ENCODE assay signal across 1 cellular context in the genomic region with DNA sequence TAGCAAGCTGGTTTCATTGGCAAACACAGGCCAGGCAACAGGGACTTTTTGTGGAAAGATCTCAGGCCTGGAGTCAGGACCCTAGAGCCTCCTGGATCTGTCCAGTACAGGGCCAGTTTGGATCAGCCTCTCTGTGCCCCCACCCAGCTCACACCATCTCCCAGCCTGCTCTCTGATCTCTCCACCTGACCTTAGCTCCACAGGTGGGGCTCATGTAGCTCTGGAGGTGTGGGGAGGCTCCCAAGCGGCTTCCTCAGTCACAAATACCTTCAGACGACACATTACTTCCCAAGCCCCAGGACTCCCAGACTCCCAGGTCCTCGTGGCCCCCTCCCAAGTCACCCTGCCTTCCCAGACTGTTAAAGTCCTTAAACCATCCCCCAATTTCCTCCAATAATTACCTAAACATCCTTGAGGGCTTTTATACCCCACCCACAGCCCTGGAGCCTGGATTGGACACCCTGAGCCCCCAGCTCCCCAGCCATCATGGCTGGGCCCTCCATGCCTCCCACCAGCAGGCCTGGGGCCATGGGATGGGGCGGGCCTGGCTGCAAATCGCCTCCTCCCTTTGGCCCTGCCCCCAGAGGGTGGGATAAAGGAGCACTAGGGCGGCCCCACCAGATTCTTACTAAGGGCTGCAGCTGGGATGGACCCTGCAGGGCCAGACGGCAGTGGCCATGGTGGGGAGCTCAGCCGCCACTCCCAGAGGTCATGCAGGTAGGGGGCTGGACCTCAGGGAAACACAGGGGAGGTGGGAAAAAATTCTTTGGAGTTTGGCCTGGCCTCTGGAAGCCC.
TF ChIP-seq lines count a peak whose summit lies in the region.

No MANE protein-coding gene starts in this region.

TF ChIP-seq in WTC11, 78 proteins besides CTCF, POLR2A, EP300 and RAD21 (continued from another document):
- TF ChIP-seq E2F4 (CRISPR knock-in tag; IDR thresholded peaks at IDR 0.05; ENCODE audit: borderline replicate concordance, low read depth) = no peak
- no peak for TF ChIP-seq IRF2 (CRISPR knock-in tag; IDR thresholded peaks at IDR 0.05; ENCODE audit: borderline replicate concordance, low read depth)
- TF ChIP-seq FOXK1 (CRISPR knock-in tag; IDR thresholded peaks at IDR 0.05) = no peak
- TF ChIP-seq, protein P1, sequence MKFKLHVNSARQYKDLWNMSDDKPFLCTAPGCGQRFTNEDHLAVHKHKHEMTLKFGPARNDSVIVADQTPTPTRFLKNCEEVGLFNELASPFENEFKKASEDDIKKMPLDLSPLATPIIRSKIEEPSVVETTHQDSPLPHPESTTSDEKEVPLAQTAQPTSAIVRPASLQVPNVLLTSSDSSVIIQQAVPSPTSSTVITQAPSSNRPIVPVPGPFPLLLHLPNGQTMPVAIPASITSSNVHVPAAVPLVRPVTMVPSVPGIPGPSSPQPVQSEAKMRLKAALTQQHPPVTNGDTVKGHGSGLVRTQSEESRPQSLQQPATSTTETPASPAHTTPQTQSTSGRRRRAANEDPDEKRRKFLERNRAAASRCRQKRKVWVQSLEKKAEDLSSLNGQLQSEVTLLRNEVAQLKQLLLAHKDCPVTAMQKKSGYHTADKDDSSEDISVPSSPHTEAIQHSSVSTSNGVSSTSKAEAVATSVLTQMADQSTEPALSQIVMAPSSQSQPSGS (CRISPR knock-in tag; IDR thresholded peaks at IDR 0.05; ENCODE audit: borderline replicate concordance, low read depth) = no peak
- no peak for TF ChIP-seq ZNF121 (CRISPR knock-in tag; IDR thresholded peaks at IDR 0.05)
- TF ChIP-seq NR2C2 (CRISPR knock-in tag; IDR thresholded peaks at IDR 0.05) = no peak
- TF ChIP-seq USF1 (CRISPR knock-in tag; IDR thresholded peaks at IDR 0.05) = no peak
- no peak for TF ChIP-seq TCF7 (CRISPR knock-in tag; IDR thresholded peaks at IDR 0.05; ENCODE audit: low read depth)
- TF ChIP-seq, protein P2, sequence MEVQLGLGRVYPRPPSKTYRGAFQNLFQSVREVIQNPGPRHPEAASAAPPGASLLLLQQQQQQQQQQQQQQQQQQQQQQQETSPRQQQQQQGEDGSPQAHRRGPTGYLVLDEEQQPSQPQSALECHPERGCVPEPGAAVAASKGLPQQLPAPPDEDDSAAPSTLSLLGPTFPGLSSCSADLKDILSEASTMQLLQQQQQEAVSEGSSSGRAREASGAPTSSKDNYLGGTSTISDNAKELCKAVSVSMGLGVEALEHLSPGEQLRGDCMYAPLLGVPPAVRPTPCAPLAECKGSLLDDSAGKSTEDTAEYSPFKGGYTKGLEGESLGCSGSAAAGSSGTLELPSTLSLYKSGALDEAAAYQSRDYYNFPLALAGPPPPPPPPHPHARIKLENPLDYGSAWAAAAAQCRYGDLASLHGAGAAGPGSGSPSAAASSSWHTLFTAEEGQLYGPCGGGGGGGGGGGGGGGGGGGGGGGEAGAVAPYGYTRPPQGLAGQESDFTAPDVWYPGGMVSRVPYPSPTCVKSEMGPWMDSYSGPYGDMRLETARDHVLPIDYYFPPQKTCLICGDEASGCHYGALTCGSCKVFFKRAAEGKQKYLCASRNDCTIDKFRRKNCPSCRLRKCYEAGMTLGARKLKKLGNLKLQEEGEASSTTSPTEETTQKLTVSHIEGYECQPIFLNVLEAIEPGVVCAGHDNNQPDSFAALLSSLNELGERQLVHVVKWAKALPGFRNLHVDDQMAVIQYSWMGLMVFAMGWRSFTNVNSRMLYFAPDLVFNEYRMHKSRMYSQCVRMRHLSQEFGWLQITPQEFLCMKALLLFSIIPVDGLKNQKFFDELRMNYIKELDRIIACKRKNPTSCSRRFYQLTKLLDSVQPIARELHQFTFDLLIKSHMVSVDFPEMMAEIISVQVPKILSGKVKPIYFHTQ (CRISPR knock-in tag; IDR thresholded peaks at IDR 0.05) = no peak
- TF ChIP-seq PRRX2 (CRISPR knock-in tag; IDR thresholded peaks at IDR 0.05) = no peak
- no peak for TF ChIP-seq JAZF1 (CRISPR knock-in tag; IDR thresholded peaks at IDR 0.05)
- TF ChIP-seq HMGA2 (CRISPR knock-in tag; IDR thresholded peaks at IDR 0.05) = no peak
- TF ChIP-seq, protein P3, sequence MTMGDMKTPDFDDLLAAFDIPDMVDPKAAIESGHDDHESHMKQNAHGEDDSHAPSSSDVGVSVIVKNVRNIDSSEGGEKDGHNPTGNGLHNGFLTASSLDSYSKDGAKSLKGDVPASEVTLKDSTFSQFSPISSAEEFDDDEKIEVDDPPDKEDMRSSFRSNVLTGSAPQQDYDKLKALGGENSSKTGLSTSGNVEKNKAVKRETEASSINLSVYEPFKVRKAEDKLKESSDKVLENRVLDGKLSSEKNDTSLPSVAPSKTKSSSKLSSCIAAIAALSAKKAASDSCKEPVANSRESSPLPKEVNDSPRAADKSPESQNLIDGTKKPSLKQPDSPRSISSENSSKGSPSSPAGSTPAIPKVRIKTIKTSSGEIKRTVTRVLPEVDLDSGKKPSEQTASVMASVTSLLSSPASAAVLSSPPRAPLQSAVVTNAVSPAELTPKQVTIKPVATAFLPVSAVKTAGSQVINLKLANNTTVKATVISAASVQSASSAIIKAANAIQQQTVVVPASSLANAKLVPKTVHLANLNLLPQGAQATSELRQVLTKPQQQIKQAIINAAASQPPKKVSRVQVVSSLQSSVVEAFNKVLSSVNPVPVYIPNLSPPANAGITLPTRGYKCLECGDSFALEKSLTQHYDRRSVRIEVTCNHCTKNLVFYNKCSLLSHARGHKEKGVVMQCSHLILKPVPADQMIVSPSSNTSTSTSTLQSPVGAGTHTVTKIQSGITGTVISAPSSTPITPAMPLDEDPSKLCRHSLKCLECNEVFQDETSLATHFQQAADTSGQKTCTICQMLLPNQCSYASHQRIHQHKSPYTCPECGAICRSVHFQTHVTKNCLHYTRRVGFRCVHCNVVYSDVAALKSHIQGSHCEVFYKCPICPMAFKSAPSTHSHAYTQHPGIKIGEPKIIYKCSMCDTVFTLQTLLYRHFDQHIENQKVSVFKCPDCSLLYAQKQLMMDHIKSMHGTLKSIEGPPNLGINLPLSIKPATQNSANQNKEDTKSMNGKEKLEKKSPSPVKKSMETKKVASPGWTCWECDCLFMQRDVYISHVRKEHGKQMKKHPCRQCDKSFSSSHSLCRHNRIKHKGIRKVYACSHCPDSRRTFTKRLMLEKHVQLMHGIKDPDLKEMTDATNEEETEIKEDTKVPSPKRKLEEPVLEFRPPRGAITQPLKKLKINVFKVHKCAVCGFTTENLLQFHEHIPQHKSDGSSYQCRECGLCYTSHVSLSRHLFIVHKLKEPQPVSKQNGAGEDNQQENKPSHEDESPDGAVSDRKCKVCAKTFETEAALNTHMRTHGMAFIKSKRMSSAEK (CRISPR knock-in tag; IDR thresholded peaks at IDR 0.05; ENCODE audit: borderline replicate concordance) = no peak
